ENCODE assay signal across 9 cellular contexts in genomic region chr19:16342002-16342715, GRCh38. TPM values are rescaled to one million over a fixed set of nuclear protein-coding genes. Genes with fewer than 3 reads are reported as not detected.
DNase-seq lines count a peak whose midpoint lies in the region; ATAC-seq and TF ChIP-seq lines count a peak whose summit lies in the region.
"Had no signal": no experiment of that assay in that cellular context is flagged by ENCODE, and none has a peak within 500 bp of the region (broad histone marks: within the 10 kb centered on the region; RNA-seq: fewer than 3 reads in every experiment).

No MANE protein-coding gene starts in this region.

- TF ChIP-seq CTCF in CD8-positive, alpha-beta T cell (IDR thresholded peaks at IDR 0.05) = no peak
- TF ChIP-seq CTCF in transverse colon (IDR thresholded peaks at IDR 0.05) = no peak
- no peak for TF ChIP-seq CTCF in WTC11 (IDR thresholded peaks at IDR 0.05)

- TF ChIP-seq POLR2A in transverse colon (IDR thresholded peaks at IDR 0.05) = no peak

- H3K4me3 ChIP-seq in CD8-positive, alpha-beta T cell (ENCODE audit: low read depth, low read length) = peak overlapping the region; percentile 10
- H3K4me3 ChIP-seq in transverse colon = no peak overlapping the region

- peak overlapping the region; percentile 97 for H3K27ac Mint-ChIP-seq in CD8-positive, alpha-beta T cell
- no peak overlapping the region for H3K27ac Mint-ChIP-seq in WTC11

- H3K36me3 Mint-ChIP-seq in CD8-positive, alpha-beta T cell = no peaks in the 10 kb centered on the region
- H3K36me3 Mint-ChIP-seq in WTC11 = no peaks in the 10 kb centered on the region

- peaks cover 53% of the 10 kb centered on the region for H3K4me1 Mint-ChIP-seq in CD8-positive, alpha-beta T cell (ENCODE audit: low read depth)
- H3K4me1 Mint-ChIP-seq in WTC11 = peaks cover 5% of the 10 kb centered on the region

- intact Hi-C loops in CD8-positive, alpha-beta T cell (cut with DNase I, micrococcal nuclease) = loop anchor here (1.0 to 2.0 kb wide), 3 partner anchors 12 to 27 kb away; no protein-coding TSS in a partner anchor
- intact Hi-C loops in transverse colon (cut with DNase I; ENCODE audit: low total_unique reads) = no loop called here

- peaks cover 63% of the 10 kb centered on the region for H3K4me1 ChIP-seq in CD8-positive, alpha-beta T cell (ENCODE audit: insufficient read depth, low read length)
- peaks cover 10 to 26% (median 13%) of the 10 kb centered on the region in 4 donors for H3K4me1 ChIP-seq in transverse colon

- H3K27ac ChIP-seq in CD8-positive, alpha-beta T cell (ENCODE audit: low read depth, low read length) = peak overlapping the region; percentile 49
- peak overlapping the region; percentile 66 to 85 (median 76) for H3K27ac ChIP-seq in transverse colon

- ATAC-seq in CD8-positive, alpha-beta T cell = peak; percentile 72
- ATAC-seq in GM19467 (IDR thresholded peaks at IDR 0.05; ENCODE audit: unreplicated experiment) (peak; percentile 54), WTC11 (no peak)
- ATAC-seq: HCT116 had no signal

- H3K27me3 Mint-ChIP-seq in CD8-positive, alpha-beta T cell (ENCODE audit: low read depth) = no peaks in the 10 kb centered on the region
- H3K27me3 Mint-ChIP-seq in WTC11 (ENCODE audit: low read depth) = no peaks in the 10 kb centered on the region

- peak in 4 of 7 experiments; percentile 38 to 66 (median 56) for DNase-seq in CD8-positive, alpha-beta T cell
- DNase-seq in Kasumi-1 (lab: John Stamatoyannopoulos, UW) (peak; percentile 29 to 35), mucosa of gallbladder (ENCODE audit: low spot score) (peak; percentile 52), transverse colon (peak; percentile 42), WTC11 (ENCODE audit: low spot score) (no peak), DMS114 treated with DMSO at 0.1 percent for 48 hours (lab: John Stamatoyannopoulos, UW; ENCODE audit: unreplicated experiment) (no peak)
- DNase-seq in activated naive CD8-positive, alpha-beta T cell treated with anti-CD3 and anti-CD28 coated beads, Interleukin-2, amount 50 U/mL, for 16 hours (ENCODE audit: low read depth, low spot score) = peak; percentile 49

- no peaks in the 10 kb centered on the region for H3K9me3 ChIP-seq in CD8-positive, alpha-beta T cell (ENCODE audit: low read length)
- no peaks in the 10 kb centered on the region for H3K9me3 ChIP-seq in transverse colon

- no peaks in the 10 kb centered on the region for H3K27me3 ChIP-seq in CD8-positive, alpha-beta T cell (ENCODE audit: insufficient read depth, low read length)
- H3K27me3 ChIP-seq in transverse colon = no peaks in the 10 kb centered on the region

- WGBS in transverse colon (ENCODE audit: low coverage in 1 of 2), 2 donors = 57 to 61% methylated on average over 3 to 10 of the region's 10 CpGs

- no peaks in the 10 kb centered on the region for H3K36me3 ChIP-seq in CD8-positive, alpha-beta T cell (ENCODE audit: insufficient read depth, low read length)
- no peaks in the 10 kb centered on the region for H3K36me3 ChIP-seq in transverse colon

- peak overlapping the region; percentile 64 for H3K4me3 Mint-ChIP-seq in CD8-positive, alpha-beta T cell
- no peak overlapping the region for H3K4me3 Mint-ChIP-seq in WTC11

- H3K9me3 Mint-ChIP-seq in CD8-positive, alpha-beta T cell = no peaks in the 10 kb centered on the region
- H3K9me3 Mint-ChIP-seq in WTC11 = peaks cover 4% of the 10 kb centered on the region; the same call in 1 of the 2 replicates

- TF ChIP-seq EP300 in transverse colon (IDR thresholded peaks at IDR 0.05; ENCODE audit: low read depth) = no peak

- CTCF ChIA-PET in CD8-positive, alpha-beta T cell (lab: Charles Lee) = interaction anchor here (1.1 to 1.5 kb wide), 4 partner anchors 11 to 41 kb away, joined by 3 to 5 read pairs (median 4); no protein-coding TSS in a partner anchor
- CTCF ChIA-PET in WTC11 (lab: Charles Lee) = interaction anchor here (0.8 to 1.3 kb wide), 3 partner anchors 13 to 95 kb away, joined by 3 to 5 read pairs (median 3); no protein-coding TSS in a partner anchor

- in situ Hi-C loops in transverse colon (cut with MboI; ENCODE audit: low pct_ligation_motif_present in 1 of 4, low pct_unique_long_range_greater_than_20kb in 1 of 4, low sequenced_read_pairs in 3 of 4) = no loop called here

- POLR2A ChIA-PET in CD8-positive, alpha-beta T cell (lab: Charles Lee) = interaction anchor here (0.9 to 28.6 kb wide), 6 partner anchors 8 to 124 kb away, joined by 3 to 2627 read pairs (median 12); partner anchors contain the start of gene KLF2
- POLR2A ChIA-PET in WTC11 (lab: Charles Lee) = no interaction called here

TF ChIP-seq in WTC11, 78 proteins besides CTCF, POLR2A, EP300 and RAD21 (continues in another document):
- TF ChIP-seq, protein P1, sequence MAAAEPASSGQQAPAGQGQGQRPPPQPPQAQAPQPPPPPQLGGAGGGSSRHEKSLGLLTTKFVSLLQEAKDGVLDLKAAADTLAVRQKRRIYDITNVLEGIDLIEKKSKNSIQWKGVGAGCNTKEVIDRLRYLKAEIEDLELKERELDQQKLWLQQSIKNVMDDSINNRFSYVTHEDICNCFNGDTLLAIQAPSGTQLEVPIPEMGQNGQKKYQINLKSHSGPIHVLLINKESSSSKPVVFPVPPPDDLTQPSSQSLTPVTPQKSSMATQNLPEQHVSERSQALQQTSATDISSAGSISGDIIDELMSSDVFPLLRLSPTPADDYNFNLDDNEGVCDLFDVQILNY (CRISPR knock-in tag; IDR thresholded peaks at IDR 0.05) = no peak
- no peak for TF ChIP-seq GRHL2 (CRISPR knock-in tag; IDR thresholded peaks at IDR 0.05; ENCODE audit: insufficient replicate concordance, severe bottlenecking)
- TF ChIP-seq JAZF1 (CRISPR knock-in tag; IDR thresholded peaks at IDR 0.05) = no peak
- TF ChIP-seq SP1 (CRISPR knock-in tag; conservative IDR thresholded peaks at IDR 0.05) = no peak
- TF ChIP-seq ESRRA (CRISPR knock-in tag; IDR thresholded peaks at IDR 0.05; ENCODE audit: borderline replicate concordance) = no peak
- no peak for TF ChIP-seq ZNF425 (CRISPR knock-in tag; conservative IDR thresholded peaks at IDR 0.05)
- no peak for TF ChIP-seq ZNF232 (CRISPR knock-in tag; IDR thresholded peaks at IDR 0.05)
- no peak for TF ChIP-seq AR (CRISPR knock-in tag; IDR thresholded peaks at IDR 0.05)
- TF ChIP-seq RELA (CRISPR knock-in tag; IDR thresholded peaks at IDR 0.05; ENCODE audit: borderline replicate concordance) = no peak
- TF ChIP-seq, protein P2, sequence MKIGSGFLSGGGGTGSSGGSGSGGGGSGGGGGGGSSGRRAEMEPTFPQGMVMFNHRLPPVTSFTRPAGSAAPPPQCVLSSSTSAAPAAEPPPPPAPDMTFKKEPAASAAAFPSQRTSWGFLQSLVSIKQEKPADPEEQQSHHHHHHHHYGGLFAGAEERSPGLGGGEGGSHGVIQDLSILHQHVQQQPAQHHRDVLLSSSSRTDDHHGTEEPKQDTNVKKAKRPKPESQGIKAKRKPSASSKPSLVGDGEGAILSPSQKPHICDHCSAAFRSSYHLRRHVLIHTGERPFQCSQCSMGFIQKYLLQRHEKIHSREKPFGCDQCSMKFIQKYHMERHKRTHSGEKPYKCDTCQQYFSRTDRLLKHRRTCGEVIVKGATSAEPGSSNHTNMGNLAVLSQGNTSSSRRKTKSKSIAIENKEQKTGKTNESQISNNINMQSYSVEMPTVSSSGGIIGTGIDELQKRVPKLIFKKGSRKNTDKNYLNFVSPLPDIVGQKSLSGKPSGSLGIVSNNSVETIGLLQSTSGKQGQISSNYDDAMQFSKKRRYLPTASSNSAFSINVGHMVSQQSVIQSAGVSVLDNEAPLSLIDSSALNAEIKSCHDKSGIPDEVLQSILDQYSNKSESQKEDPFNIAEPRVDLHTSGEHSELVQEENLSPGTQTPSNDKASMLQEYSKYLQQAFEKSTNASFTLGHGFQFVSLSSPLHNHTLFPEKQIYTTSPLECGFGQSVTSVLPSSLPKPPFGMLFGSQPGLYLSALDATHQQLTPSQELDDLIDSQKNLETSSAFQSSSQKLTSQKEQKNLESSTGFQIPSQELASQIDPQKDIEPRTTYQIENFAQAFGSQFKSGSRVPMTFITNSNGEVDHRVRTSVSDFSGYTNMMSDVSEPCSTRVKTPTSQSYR (CRISPR knock-in tag; IDR thresholded peaks at IDR 0.05) = no peak

RNA-seq across cellular contexts. Expression of gene KLF2, which starts 17.5 kb away (rescaled TPM):
- total RNA-seq in CD8-positive, alpha-beta T cell = 100 to 1,000 TPM; 817 to 847 TPM
- total RNA-seq in mucosa of gallbladder (91.4 TPM), transverse colon (10 to 100 TPM; 19.9 to 74.4 (median 48.9) TPM), WTC11 (2021) (0.82 to 1.1 TPM (median 1.0 TPM) in 3 replicates)

Comparison
In these comparisons a context has a peak if more than half of its experiments do, and no peak if none do; other contexts are left out.
1. DNase-seq: peak in CD8-positive, alpha-beta T cell (4 of 7), Kasumi-1 (2 of 2), activated naive CD8-positive, alpha-beta T cell treated with anti-CD3 and anti-CD28 coated beads, Interleukin-2, amount 50 U/mL, for 16 hours (single experiment), mucosa of gallbladder (single experiment) and transverse colon (single experiment); none in WTC11 (single experiment) and DMS114 treated with DMSO at 0.1 percent for 48 hours (single experiment).
2. RNA of gene KLF2, which starts 17.5 kb away (total RNA-seq): 817 to 847 TPM in CD8-positive, alpha-beta T cell, 91.4 TPM in mucosa of gallbladder (single experiment) and 19.9 to 74.4 TPM in transverse colon; 0.82 to 1.1 TPM in WTC11; every median in the first group is over 10 times any median in the second.